In genomic region chr7:76460767-76461166, GRCh38 we compare ENCODE assay signal across 5 cellular contexts. TPM values are rescaled to one million over a fixed set of nuclear protein-coding genes. Genes with fewer than 3 reads are reported as not detected.
"Had no signal": no experiment of that assay in that cellular context is flagged by ENCODE, and none has a peak within 500 bp of the region (broad histone marks: within the 10 kb centered on the region; RNA-seq: fewer than 3 reads in every experiment).

No MANE protein-coding gene starts in this region.

RNA-seq across cellular contexts. Expression of gene ZP3, which starts 36.0 kb away (rescaled TPM):
- total RNA-seq: HepG2 had no signal
- polyA plus RNA-seq: HepG2 had no signal

RNA-seq across cellular contexts. Expression of gene UPK3B, which starts 49.6 kb away (rescaled TPM):
- total RNA-seq: HepG2, HT1080, IMR-90, K562 had no signal
- polyA plus RNA-seq: HepG2, IgD-negative memory B cell, K562 had no signal

RNA-seq across cellular contexts. Expression of gene SSC4D, which starts 51.3 kb away (rescaled TPM):
- polyA plus RNA-seq: IgD-negative memory B cell had no signal
